In the genomic region with DNA sequence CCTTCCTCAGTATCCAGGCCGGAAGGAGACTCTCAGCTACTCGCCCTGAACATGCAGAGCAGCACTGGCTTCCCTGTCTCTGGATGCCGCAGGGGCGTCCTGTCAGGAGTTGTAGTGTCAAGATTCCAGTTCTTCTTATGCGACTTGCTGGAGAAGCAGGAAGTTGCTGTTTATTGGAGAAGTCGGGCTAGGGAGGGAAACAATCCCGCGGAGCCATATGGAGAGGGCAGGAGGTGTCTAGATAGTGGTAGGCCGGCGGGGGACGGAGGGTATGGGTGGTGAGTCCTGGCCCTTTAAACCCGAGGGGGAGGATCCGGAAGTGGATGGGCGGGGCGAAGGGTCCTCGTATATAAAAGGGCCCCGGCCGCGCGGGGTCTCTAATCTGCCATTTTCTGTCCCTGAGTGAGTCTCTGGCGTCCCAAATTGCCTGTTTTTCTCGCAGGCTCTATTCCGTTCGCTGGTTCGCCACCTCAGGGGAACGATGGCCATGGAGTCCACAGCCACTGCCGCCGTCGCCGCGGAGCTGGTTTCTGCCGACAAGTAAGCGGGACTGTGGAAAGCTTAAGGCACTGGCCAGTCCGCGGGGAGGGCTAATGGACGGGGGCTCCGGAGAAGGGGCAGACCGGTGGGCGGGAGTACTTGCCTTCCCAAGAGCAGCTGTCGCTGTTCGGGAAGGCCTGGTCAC, we compare ENCODE assay signal across 8 cellular contexts. TPM values are rescaled to one million over a fixed set of nuclear protein-coding genes. Genes with fewer than 3 reads are reported as not detected.
DNase-seq lines count a peak whose midpoint lies in the region; ATAC-seq and FAIRE-seq lines count a peak whose summit lies in the region.

A gene with protein sequence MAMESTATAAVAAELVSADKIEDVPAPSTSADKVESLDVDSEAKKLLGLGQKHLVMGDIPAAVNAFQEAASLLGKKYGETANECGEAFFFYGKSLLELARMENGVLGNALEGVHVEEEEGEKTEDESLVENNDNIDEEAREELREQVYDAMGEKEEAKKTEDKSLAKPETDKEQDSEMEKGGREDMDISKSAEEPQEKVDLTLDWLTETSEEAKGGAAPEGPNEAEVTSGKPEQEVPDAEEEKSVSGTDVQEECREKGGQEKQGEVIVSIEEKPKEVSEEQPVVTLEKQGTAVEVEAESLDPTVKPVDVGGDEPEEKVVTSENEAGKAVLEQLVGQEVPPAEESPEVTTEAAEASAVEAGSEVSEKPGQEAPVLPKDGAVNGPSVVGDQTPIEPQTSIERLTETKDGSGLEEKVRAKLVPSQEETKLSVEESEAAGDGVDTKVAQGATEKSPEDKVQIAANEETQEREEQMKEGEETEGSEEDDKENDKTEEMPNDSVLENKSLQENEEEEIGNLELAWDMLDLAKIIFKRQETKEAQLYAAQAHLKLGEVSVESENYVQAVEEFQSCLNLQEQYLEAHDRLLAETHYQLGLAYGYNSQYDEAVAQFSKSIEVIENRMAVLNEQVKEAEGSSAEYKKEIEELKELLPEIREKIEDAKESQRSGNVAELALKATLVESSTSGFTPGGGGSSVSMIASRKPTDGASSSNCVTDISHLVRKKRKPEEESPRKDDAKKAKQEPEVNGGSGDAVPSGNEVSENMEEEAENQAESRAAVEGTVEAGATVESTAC (plus strand): TSS at position 376 of the 685 bp plus-strand sequence. CDS start 106 bp downstream, at position 482.

- H3K27ac ChIP-seq in GM23248: peak within 1 kb of the TSS; percentile 81

- no peaks in the 10 kb centered on the region for H3K9me2 ChIP-seq in GM23248 (ENCODE audit: insufficient read depth)

- in situ Hi-C loops in GM23248 (cut with MboI): no loop called here

- no peaks in the 10 kb centered on the region for H3K9me3 ChIP-seq in GM23248 (ENCODE audit: low read depth)

- no peaks in the 10 kb centered on the region for H4K20me1 ChIP-seq in GM23248 (ENCODE audit: insufficient read depth)

- DNase-seq in EL (peak; percentile 86), GM23248 (peak; percentile 84), Kasumi-1 (lab: John Stamatoyannopoulos, UW) (peak; percentile 66 to 75), RCC 7860 (ENCODE audit: low spot score) (peak; percentile 72), fibroblast of gingiva (ENCODE audit: low read depth) (peak; percentile 72)
- peak; percentile 91 for DNase-seq in activated T-helper 1 cell treated with anti-CD3 and anti-CD28 coated beads, Interleukin-12 subunit alpha, Interleukin-12 subunit beta, Interleukin-2, Interleukin-4 antibody, amounts not matched to agents 30 ng/mL and 10 ng/mL and 1 ng/mL, durations not matched to agents 14 hours and 24 hours and 36 hours (ENCODE audit: low spot score)
- peak; percentile 83 to 100 (median 92) for DNase-seq in naive thymus-derived CD8-positive, alpha-beta T cell
- DNase-seq in stimulated activated naive B cell treated with anti-CD40 and anti-IgM and Interleukin-4, amounts not matched to agents 10 μg/mL and 1 μg/mL and 100 μg/mL, for 72 hours: peak; percentile 88

- H3K27ac Mint-ChIP-seq in activated T-helper 1 cell treated with anti-CD3 and anti-CD28 coated beads, Interleukin-12 subunit alpha, Interleukin-12 subunit beta, Interleukin-2, Interleukin-4 antibody, amounts not matched to agents 30 ng/mL and 10 ng/mL and 1 ng/mL, durations not matched to agents 14 hours and 24 hours and 36 hours: peak within 1 kb of the TSS; percentile 98
- peak within 1 kb of the TSS; percentile 94 to 100 (median 99) for H3K27ac Mint-ChIP-seq in naive thymus-derived CD8-positive, alpha-beta T cell
- H3K27ac Mint-ChIP-seq in stimulated activated naive B cell treated with anti-CD40 and anti-IgM and Interleukin-4, amounts not matched to agents 10 μg/mL and 1 μg/mL and 100 μg/mL, for 72 hours: peak within 1 kb of the TSS; percentile 100

- no peak for FAIRE-seq in RCC 7860 (lab: Jason Lieb, UNC)

- intact Hi-C loops in activated T-helper 1 cell treated with anti-CD3 and anti-CD28 coated beads, Interleukin-12 subunit alpha, Interleukin-12 subunit beta, Interleukin-2, Interleukin-4 antibody, amounts not matched to agents 30 ng/mL and 10 ng/mL and 1 ng/mL, durations not matched to agents 14 hours and 24 hours and 36 hours (cut with micrococcal nuclease): loop anchor here (1.0 to 10.0 kb wide), 17 partner anchors 14 to 910 kb away; a partner anchor contains a TSS

- H2AFZ ChIP-seq in GM23248: peak within 1 kb of the TSS; percentile 100

- peak within 1 kb of the TSS; percentile 100 for H3K4me3 Mint-ChIP-seq in activated T-helper 1 cell treated with anti-CD3 and anti-CD28 coated beads, Interleukin-12 subunit alpha, Interleukin-12 subunit beta, Interleukin-2, Interleukin-4 antibody, amounts not matched to agents 30 ng/mL and 10 ng/mL and 1 ng/mL, durations not matched to agents 14 hours and 24 hours and 36 hours
- peak within 1 kb of the TSS; percentile 93 to 100 (median 99) for H3K4me3 Mint-ChIP-seq in naive thymus-derived CD8-positive, alpha-beta T cell
- H3K4me3 Mint-ChIP-seq in stimulated activated naive B cell treated with anti-CD40 and anti-IgM and Interleukin-4, amounts not matched to agents 10 μg/mL and 1 μg/mL and 100 μg/mL, for 72 hours: peak within 1 kb of the TSS; percentile 92 to 100

- POLR2A ChIA-PET in naive thymus-derived CD8-positive, alpha-beta T cell (lab: Charles Lee): interaction anchor here (0.7 to 3.7 kb wide), 15 partner anchors 10 to 851 kb away, joined by 3 to 34 read pairs (median 5); a partner anchor contains a TSS

- peak within 1 kb of the TSS; percentile 85 for H3K9ac ChIP-seq in GM23248

- H3K4me1 Mint-ChIP-seq in activated T-helper 1 cell treated with anti-CD3 and anti-CD28 coated beads, Interleukin-12 subunit alpha, Interleukin-12 subunit beta, Interleukin-2, Interleukin-4 antibody, amounts not matched to agents 30 ng/mL and 10 ng/mL and 1 ng/mL, durations not matched to agents 14 hours and 24 hours and 36 hours (ENCODE audit: low read depth): peaks cover 29% of the 10 kb centered on the region
- H3K4me1 Mint-ChIP-seq in naive thymus-derived CD8-positive, alpha-beta T cell: peaks cover 15 to 41% (median 39%) of the 10 kb centered on the region in 4 donors
- peaks cover 22 to 47% of the 10 kb centered on the region in 2 donors for H3K4me1 Mint-ChIP-seq in stimulated activated naive B cell treated with anti-CD40 and anti-IgM and Interleukin-4, amounts not matched to agents 10 μg/mL and 1 μg/mL and 100 μg/mL, for 72 hours

- peaks cover 12% of the 10 kb centered on the region for H3F3A ChIP-seq in GM23248 (ENCODE audit: insufficient read depth)

- H3K9me3 Mint-ChIP-seq in activated T-helper 1 cell treated with anti-CD3 and anti-CD28 coated beads, Interleukin-12 subunit alpha, Interleukin-12 subunit beta, Interleukin-2, Interleukin-4 antibody, amounts not matched to agents 30 ng/mL and 10 ng/mL and 1 ng/mL, durations not matched to agents 14 hours and 24 hours and 36 hours: no peaks in the 10 kb centered on the region
- H3K9me3 Mint-ChIP-seq in naive thymus-derived CD8-positive, alpha-beta T cell: no peaks in the 10 kb centered on the region
- no peaks in the 10 kb centered on the region for H3K9me3 Mint-ChIP-seq in stimulated activated naive B cell treated with anti-CD40 and anti-IgM and Interleukin-4, amounts not matched to agents 10 μg/mL and 1 μg/mL and 100 μg/mL, for 72 hours

- H3K4me1 ChIP-seq in GM23248 (ENCODE audit: insufficient read depth): peaks cover 16% of the 10 kb centered on the region

- peak within 1 kb of the TSS; percentile 97 for H3K4me2 ChIP-seq in GM23248 (ENCODE audit: unreplicated experiment)

- peaks cover 42% of the 10 kb centered on the region for H3K79me2 ChIP-seq in GM23248 (ENCODE audit: insufficient read depth)

- H3K36me3 ChIP-seq in GM23248 (ENCODE audit: low read depth): no peaks in the 10 kb centered on the region

- 1 to 3% methylated on average over 31 to 38 of the region's 41 CpGs for WGBS in GM23248 (ENCODE audit: low coverage in 1 of 2, low lambda C conversion rate in 2 of 2, missing lambda C conversion rate in 2 of 2), 2 experiments

- H3K36me3 Mint-ChIP-seq in activated T-helper 1 cell treated with anti-CD3 and anti-CD28 coated beads, Interleukin-12 subunit alpha, Interleukin-12 subunit beta, Interleukin-2, Interleukin-4 antibody, amounts not matched to agents 30 ng/mL and 10 ng/mL and 1 ng/mL, durations not matched to agents 14 hours and 24 hours and 36 hours (ENCODE audit: low read depth): peaks cover 5% of the 10 kb centered on the region
- H3K36me3 Mint-ChIP-seq in naive thymus-derived CD8-positive, alpha-beta T cell: peaks cover 0 to 2% (median 0%) of the 10 kb centered on the region in 3 donors
- H3K36me3 Mint-ChIP-seq in stimulated activated naive B cell treated with anti-CD40 and anti-IgM and Interleukin-4, amounts not matched to agents 10 μg/mL and 1 μg/mL and 100 μg/mL, for 72 hours: peaks cover 0 to 16% of the 10 kb centered on the region in 2 donors

- peak within 1 kb of the TSS; percentile 98 for H3K4me3 ChIP-seq in GM23248

- peak; percentile 60 for ATAC-seq in naive thymus-derived CD8-positive, alpha-beta T cell
- peak; percentile 67 to 74 for ATAC-seq in stimulated activated naive B cell treated with anti-CD40 and anti-IgM and Interleukin-4, amounts not matched to agents 10 μg/mL and 1 μg/mL and 100 μg/mL, for 72 hours (replicated peaks)

- no peaks in the 10 kb centered on the region for H3K27me3 ChIP-seq in GM23248 (replicated peaks; ENCODE audit: insufficient read depth)

- no peaks in the 10 kb centered on the region for H3K27me3 Mint-ChIP-seq in activated T-helper 1 cell treated with anti-CD3 and anti-CD28 coated beads, Interleukin-12 subunit alpha, Interleukin-12 subunit beta, Interleukin-2, Interleukin-4 antibody, amounts not matched to agents 30 ng/mL and 10 ng/mL and 1 ng/mL, durations not matched to agents 14 hours and 24 hours and 36 hours (ENCODE audit: insufficient read depth)
- H3K27me3 Mint-ChIP-seq in naive thymus-derived CD8-positive, alpha-beta T cell: no peaks in the 10 kb centered on the region
- no peaks in the 10 kb centered on the region for H3K27me3 Mint-ChIP-seq in stimulated activated naive B cell treated with anti-CD40 and anti-IgM and Interleukin-4, amounts not matched to agents 10 μg/mL and 1 μg/mL and 100 μg/mL, for 72 hours

RNA-seq across cellular contexts. Expression of the gene that starts here (rescaled TPM):
- total RNA-seq in GM23248 (2014; rRNA removed; shearing (Covaris generic)): 30.3 and 37.3 TPM in 2 replicates
- 38.2 and 39.1 TPM in 2 replicates for polyA plus RNA-seq in GM23248 (2016; fragmentation: Nextera tagmentation; extraction: Ambion mirVana)
- total RNA-seq in activated T-helper 1 cell treated with anti-CD3 and anti-CD28 coated beads, Interleukin-12 subunit alpha, Interleukin-12 subunit beta, Interleukin-2, Interleukin-4 antibody, amounts not matched to agents 30 ng/mL and 10 ng/mL and 1 ng/mL, durations not matched to agents 14 hours and 24 hours and 36 hours: 250 and 251 TPM in 2 replicates
- 10 to 100 TPM; 72.7 to 73.2 TPM for total RNA-seq in naive thymus-derived CD8-positive, alpha-beta T cell
- 10 to 100 TPM; 72.5 to 89.3 (median 84.0) TPM for polyA plus RNA-seq in naive thymus-derived CD8-positive, alpha-beta T cell

Comparison
In these comparisons a context has a peak if more than half of its experiments do, and no peak if none do; other contexts are left out.
1. Peak in every context shown above with its lines: DNase-seq, ATAC-seq, H3K4me3 ChIP-seq and H3K27ac ChIP-seq.